17 cellular contexts compared by ENCODE assay signal in genomic region chr5:51665295-51665593, GRCh38.
DNase-seq lines count a peak whose midpoint lies in the region; ATAC-seq and TF ChIP-seq lines count a peak whose summit lies in the region.
"Had no signal": no experiment of that assay in that cellular context is flagged by ENCODE, and none has a peak within 500 bp of the region (broad histone marks: within the 10 kb centered on the region; RNA-seq: fewer than 3 reads in every experiment).

No MANE protein-coding gene starts in this region.

- H3K4me1 ChIP-seq in ectodermal cell (ENCODE audit: control insufficient read depth, insufficient read depth, low read length) = peaks cover 9% of the 10 kb centered on the region
- H3K4me1 ChIP-seq in right lobe of liver = no peaks in the 10 kb centered on the region
- H3K4me1 ChIP-seq: BLaER1 had no signal

- no peaks in the 10 kb centered on the region for H3K79me2 ChIP-seq in neural cell (replicated peaks; ENCODE audit: insufficient read depth, low read length)

- no peak overlapping the region for H2AFZ ChIP-seq in neural cell (ENCODE audit: low read depth, low read length)

- no peak for TF ChIP-seq CTCF in neural cell (IDR thresholded peaks at IDR 0.05; ENCODE audit: poor library complexity, severe bottlenecking)
- no peak for TF ChIP-seq CTCF in right lobe of liver (IDR thresholded peaks at IDR 0.05)

- no peak for TF ChIP-seq POLR2A in right lobe of liver (IDR thresholded peaks at IDR 0.05)

- no peak for ATAC-seq in right lobe of liver
- ATAC-seq: CD8-positive, alpha-beta T cell; GM12878; HepG2 had no signal

- no peaks in the 10 kb centered on the region for H3K27me3 ChIP-seq in ectodermal cell (ENCODE audit: control insufficient read depth, insufficient read depth, low read length, poor library complexity, severe bottlenecking)
- no peaks in the 10 kb centered on the region for H3K27me3 ChIP-seq in neural cell (ENCODE audit: insufficient read depth, low read depth, low read length)
- peaks cover 0 to 4% of the 10 kb centered on the region in 2 donors for H3K27me3 ChIP-seq in right lobe of liver
- H3K27me3 ChIP-seq: BLaER1 had no signal

- H3K36me3 ChIP-seq in ectodermal cell (ENCODE audit: control insufficient read depth, insufficient read depth, low read length) (no peaks in the 10 kb centered on the region), neural cell (ENCODE audit: insufficient read depth, low read length) (no peaks in the 10 kb centered on the region), right lobe of liver (no peaks in the 10 kb centered on the region)
- H3K36me3 ChIP-seq: BLaER1 had no signal

- H3K4me3 ChIP-seq in ectodermal cell (ENCODE audit: insufficient read depth, low read depth, low read length) (no peak overlapping the region), neural cell (ENCODE audit: low read length) (peak overlapping the region; percentile 17), right lobe of liver (no peak overlapping the region)
- H3K4me3 ChIP-seq: BLaER1, GM12878 had no signal

- no peaks in the 10 kb centered on the region for H4K20me1 ChIP-seq in neural cell (ENCODE audit: insufficient read depth)
- H4K20me1 ChIP-seq: BLaER1 had no signal

- TF ChIP-seq EP300 in neural cell (conservative IDR thresholded peaks at IDR 0.05; ENCODE audit: poor library complexity, severe bottlenecking) = peak; percentile 55

- POLR2A ChIA-PET in HEK293T (lab: Yijun Ruan, JAX) = no interaction called here

- H3F3A ChIP-seq in neural cell (ENCODE audit: insufficient read depth, low read length, poor library complexity, severe bottlenecking) = peaks cover 3% of the 10 kb centered on the region

- H3K9me3 ChIP-seq in ectodermal cell (ENCODE audit: control insufficient read depth, low read length) (no peaks in the 10 kb centered on the region), neural cell (ENCODE audit: low read length) (no peaks in the 10 kb centered on the region), right lobe of liver (no peaks in the 10 kb centered on the region)
- H3K9me3 ChIP-seq: BLaER1 had no signal

- CTCF ChIA-PET in HEK293T (lab: Yijun Ruan, JAX) = no interaction called here

- DNase-seq in HEK293T (ENCODE audit: extremely low spot score) (no peak), right lobe of liver (no peak), T-helper 9 cell (no peak), C1 segment of cervical spinal cord (lab: John Stamatoyannopoulos, UW) (no peak)
- DNase-seq in activated CD4-positive, alpha-beta T cell treated with anti-CD3 and anti-CD28 coated beads for 1 hour = no peak
- DNase-seq: 8988T; Calu3; CD8-positive, alpha-beta T cell; DMS53; DND-41; EL; H9 had no signal

- no peak overlapping the region for H3K9ac ChIP-seq in neural cell (ENCODE audit: low read length)
- H3K9ac ChIP-seq: BLaER1 had no signal

- peak overlapping the region; percentile 21 for H3K4me2 ChIP-seq in neural cell (ENCODE audit: low read length)
- H3K4me2 ChIP-seq: BLaER1 had no signal

- H3K27ac ChIP-seq in ectodermal cell (ENCODE audit: insufficient read depth, low read depth, low read length, poor library complexity, severe bottlenecking) (peak overlapping the region; percentile 50), neural cell (ENCODE audit: low read length) (peak overlapping the region; percentile 94), right lobe of liver (no peak overlapping the region)
- H3K27ac ChIP-seq: BLaER1 had no signal

- no CpG with 5 or more reads among the region's 1 CpG for WGBS in ectodermal cell, 2 experiments
- WGBS in right lobe of liver (ENCODE audit: insufficient coverage, low coverage, low lambda C conversion rate, missing lambda C conversion rate) = 35% methylated on average over 1 of the region's 1 CpG

- no peaks in the 10 kb centered on the region for H3K9me2 ChIP-seq in neural cell (ENCODE audit: insufficient read depth, low read length)

- TF ChIP-seq RAD21 in neural cell (conservative IDR thresholded peaks at IDR 0.05) = no peak

- intact Hi-C loops in right lobe of liver (cut with DNase I) = no loop called here

TF ChIP-seq in HEK293T, 16 proteins besides CTCF, POLR2A, EP300 and RAD21:
- TF ChIP-seq FOXM1 (IDR thresholded peaks at IDR 0.05; ENCODE audit: borderline replicate concordance) (no peak), SUZ12 (IDR thresholded peaks at IDR 0.05) (no peak), PKNOX1 (IDR thresholded peaks at IDR 0.05) (peak; percentile 72), ARNT (IDR thresholded peaks at IDR 0.05) (no peak), SP1 (IDR thresholded peaks at IDR 0.05) (no peak)
TF ChIP-seq in HEK293T: peak in this region for 1.

TF ChIP-seq in neural cell, 6 proteins besides CTCF, POLR2A, EP300 and RAD21:
- TF ChIP-seq REST (IDR thresholded peaks at IDR 0.05; ENCODE audit: borderline replicate concordance) (no peak), SMC3 (conservative IDR thresholded peaks at IDR 0.05; ENCODE audit: poor library complexity) (no peak), TAF1 (IDR thresholded peaks at IDR 0.05; ENCODE audit: low read depth) (no peak), POLR2AphosphoS5 (IDR thresholded peaks at IDR 0.05) (no peak), EZH2 (IDR thresholded peaks at IDR 0.05; ENCODE audit: borderline replicate concordance, insufficient read depth, low read length, poor library complexity, severe bottlenecking) (no peak), MXI1 (conservative IDR thresholded peaks at IDR 0.05; ENCODE audit: poor library complexity, severe bottlenecking) (no peak)

Comparison
In these comparisons a context has a peak if more than half of its experiments do, and no peak if none do; other contexts are left out.
1. H3K27ac ChIP-seq: peak in ectodermal cell (single experiment) and neural cell (single experiment); none in right lobe of liver (0 of 3).